Comparison of ENCODE assay signal across 7 cellular contexts in the genomic region with DNA sequence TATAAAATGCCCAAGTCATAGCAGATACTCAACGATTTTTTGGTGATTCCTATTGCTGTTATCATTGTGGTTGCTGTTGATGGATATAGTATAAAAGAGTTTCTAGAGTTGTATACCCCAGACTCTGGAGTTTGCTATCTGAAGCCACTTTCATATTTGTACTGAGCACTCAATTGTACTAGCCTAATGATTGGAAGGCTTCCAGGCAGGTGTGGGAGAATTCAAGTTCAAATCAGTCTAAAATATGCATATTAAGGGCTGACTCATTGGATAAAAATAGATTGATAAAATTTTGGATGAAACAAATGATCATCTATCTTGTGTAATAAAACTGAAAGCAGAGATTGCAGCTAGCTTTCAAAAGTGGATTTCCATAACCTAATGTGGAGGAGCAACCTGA.
"Had no signal": no experiment of that assay in that cellular context is flagged by ENCODE, and none has a peak within 500 bp of the region (broad histone marks: within the 10 kb centered on the region; RNA-seq: fewer than 3 reads in every experiment).

No MANE protein-coding gene starts in this region.

- ATAC-seq: HCT116 had no signal

- H3K4me3 ChIP-seq: GM23248, HAP-1 had no signal

- H3K27ac Mint-ChIP-seq: HFFc6 had no signal

- H3K9me3 Mint-ChIP-seq: HFFc6 had no signal

- H3K9ac ChIP-seq: GM23248 had no signal

- DNase-seq: GM23248, GOT3, H7, HFFc6, IMR-90 had no signal

- H3K4me1 ChIP-seq: HAP-1 had no signal

- H3K9me3 ChIP-seq: HAP-1 had no signal

- H3K36me3 ChIP-seq: HAP-1 had no signal

- H3K4me3 Mint-ChIP-seq: HFFc6 had no signal

- H3K27ac ChIP-seq: GM23248 had no signal
